ENCODE assay signal across 22 cellular contexts in genomic region chr2:155215037-155215707, GRCh38.
DNase-seq lines count a peak whose midpoint lies in the region; ATAC-seq, FAIRE-seq and TF ChIP-seq lines count a peak whose summit lies in the region.
"Had no signal": no experiment of that assay in that cellular context is flagged by ENCODE, and none has a peak within 500 bp of the region (broad histone marks: within the 10 kb centered on the region; RNA-seq: fewer than 3 reads in every experiment).

No MANE protein-coding gene starts in this region.

- no peaks in the 10 kb centered on the region for H3K27me3 ChIP-seq in liver (ENCODE audit: control insufficient read depth in 4 of 4, insufficient read depth in 4 of 4, low read length in 3 of 4)
- H3K27me3 ChIP-seq in HepG2 (ENCODE audit: control insufficient read depth in 1 of 2, insufficient read depth in 2 of 2, low read length in 2 of 2) = no peaks in the 10 kb centered on the region; a peak in 1 of 5 replicates
- no peaks in the 10 kb centered on the region for H3K27me3 ChIP-seq in PC-3 (ENCODE audit: low read length)
- H3K27me3 ChIP-seq: BLaER1 had no signal

- intact Hi-C loops in HepG2 (cut with micrococcal nuclease; ENCODE audit: unreplicated experiment) (no loop called here), PC-3 (cut with micrococcal nuclease) (no loop called here)

- BruUV-seq in HepG2 (replicated peaks; lab: Mats Ljungman, UMichigan) (no TSS peak), PC-3 (replicated peaks; lab: Mats Ljungman, UMichigan) (no TSS peak)

- CTCF ChIA-PET in HepG2 (lab: Yijun Ruan, JAX; ENCODE audit: low intra/inter-chr PET ratio, low total read pairs) (no interaction called here), PC-3 (lab: Charles Lee) (no interaction called here)

- no peaks in the 10 kb centered on the region for H3F3A ChIP-seq in PC-3 (ENCODE audit: low read length, unreplicated experiment)

- in situ Hi-C loops in HepG2 (cut with HindIII; ENCODE audit: extremely low pct_ligation_motif_present, low pct_unique_long_range_greater_than_20kb) = loop anchor here (25.0 kb wide), 1 partner anchor 778 kb away; no protein-coding TSS in a partner anchor

- H4K20me1 ChIP-seq in HepG2 (ENCODE audit: insufficient read depth, low read length) = no peaks in the 10 kb centered on the region
- H4K20me1 ChIP-seq in PC-3 (ENCODE audit: low read length) = no peaks in the 10 kb centered on the region
- H4K20me1 ChIP-seq: BLaER1 had no signal

- H3K9me3 ChIP-seq in liver (ENCODE audit: control insufficient read depth in 4 of 4, low read length in 3 of 4) (no peaks in the 10 kb centered on the region), HepG2 (ENCODE audit: low read length) (no peaks in the 10 kb centered on the region), PC-3 (ENCODE audit: low read length) (no peaks in the 10 kb centered on the region)
- H3K9me3 ChIP-seq: BLaER1, MG63 had no signal

- H3K4me3 ChIP-seq in liver (ENCODE audit: low read depth in 1 of 3, low read length in 3 of 3) (no peak overlapping the region), HepG2 (replicated peaks in 1 of 3; ENCODE audit: insufficient read depth in 1 of 3, low read depth in 2 of 3, low read length in 3 of 3) (no peak overlapping the region), epithelial cell of proximal tubule (ENCODE audit: low read depth, low read length) (no peak overlapping the region), PC-3 (ENCODE audit: low read length) (no peak overlapping the region)
- H3K4me3 ChIP-seq: BLaER1, MG63 had no signal

- WGBS in liver = 31% methylated on average over 2 of the region's 2 CpGs
- WGBS in HepG2 (ENCODE audit: low lambda C conversion rate) = under 1% methylated on average over 2 of the region's 2 CpGs

- FAIRE-seq in HepG2 (lab: Jason Lieb, UNC) = no peak

- H3K79me2 ChIP-seq in HepG2 (ENCODE audit: insufficient read depth, low read length) (no peaks in the 10 kb centered on the region), PC-3 (ENCODE audit: low read length) (no peaks in the 10 kb centered on the region)

- TF ChIP-seq RAD21 in liver (IDR thresholded peaks at IDR 0.05) (no peak), HepG2 (CRISPR knock-in tag; IDR thresholded peaks at IDR 0.05) (no peak)

- TF ChIP-seq CTCF in liver (IDR thresholded peaks at IDR 0.05; ENCODE audit: low read depth, low read length, missing input control) (no peak), HepG2 (CRISPR knock-in tag; IDR thresholded peaks at IDR 0.05) (no peak), epithelial cell of proximal tubule (conservative IDR thresholded peaks at IDR 0.05; ENCODE audit: low read depth, low read length) (no peak), PC-3 (conservative IDR thresholded peaks at IDR 0.05; ENCODE audit: low read depth, low read length) (no peak)

- ATAC-seq in HepG2 = no peak
- peak; percentile 41 for ATAC-seq in HG03066 (IDR thresholded peaks at IDR 0.05; ENCODE audit: low read depth, unreplicated experiment)
- ATAC-seq in HG03565 (IDR thresholded peaks at IDR 0.05; ENCODE audit: unreplicated experiment) = no peak
- no peak for ATAC-seq in PC-3
- ATAC-seq: HCT116, T-cell had no signal

- no peak for TF ChIP-seq POLR2A in HepG2 (IDR thresholded peaks at IDR 0.05; ENCODE audit: insufficient read depth in 1 of 2, low read depth in 2 of 2, low read length in 2 of 2)

- H3K36me3 ChIP-seq in liver (ENCODE audit: control insufficient read depth in 4 of 4, insufficient read depth in 3 of 4, low read depth in 1 of 4, low read length in 3 of 4) (no peaks in the 10 kb centered on the region), HepG2 (replicated peaks in 1 of 2; ENCODE audit: control insufficient read depth in 1 of 2, insufficient read depth in 2 of 2, low read length in 2 of 2) (no peaks in the 10 kb centered on the region), PC-3 (ENCODE audit: low read depth, low read length) (no peaks in the 10 kb centered on the region)
- H3K36me3 ChIP-seq: BLaER1, MG63 had no signal

- H3K9ac ChIP-seq in liver (ENCODE audit: low read depth in 1 of 2, low read length in 2 of 2) (no peak overlapping the region), HepG2 (ENCODE audit: insufficient read depth, low read depth, low read length) (no peak overlapping the region), PC-3 (ENCODE audit: low read length) (no peak overlapping the region)
- H3K9ac ChIP-seq: BLaER1 had no signal

- no peak for DNase-seq in HepG2 (ENCODE audit: low spot score)
- peak; percentile 26 for DNase-seq in epithelial cell of proximal tubule (ENCODE audit: low read depth)
- DNase-seq in GM19238 (ENCODE audit: insufficient read length, low spot score) = no peak
- DNase-seq in PC-3 = no peak
- DNase-seq in ecto neural progenitor cell (ENCODE audit: low spot score) = no peak
- DNase-seq: CD4-positive, CD25-positive, alpha-beta regulatory T cell; DMS153; IMR-90; KG1; MG63; NCI-H1105 treated with DMSO at 0.1 percent for 48 hours; NCI-H2029; NCI-H2227 treated with DMSO at 0.1 percent for 48 hours; NCI-H526 treated with DMSO at 0.1 percent for 48 hours; RPMI8226; SHP77; T-cell had no signal

- H2AFZ ChIP-seq in HepG2 (ENCODE audit: low read length) = no peak overlapping the region
- H2AFZ ChIP-seq in PC-3 (ENCODE audit: low read length) = no peak overlapping the region

- H3K4me2 ChIP-seq in HepG2 (ENCODE audit: low read depth, low read length) (no peak overlapping the region), PC-3 (ENCODE audit: low read length) (no peak overlapping the region)
- H3K4me2 ChIP-seq: BLaER1 had no signal

- TF ChIP-seq EP300 in HepG2 (IDR thresholded peaks at IDR 0.05; ENCODE audit: low read depth in 2 of 2, low read length in 2 of 2) = no peak
- TF ChIP-seq EP300 in HepG2 (CRISPR knock-in tag; IDR thresholded peaks at IDR 0.05; ENCODE audit: borderline replicate concordance) = no peak

- H3K4me1 ChIP-seq in liver (ENCODE audit: control insufficient read depth in 4 of 4, insufficient read depth in 4 of 4, low read length in 3 of 4) = peaks cover 0 to 4% (median 2%) of the 10 kb centered on the region in 4 donors
- no peaks in the 10 kb centered on the region for H3K4me1 ChIP-seq in HepG2 (ENCODE audit: insufficient read depth, low read length)
- no peaks in the 10 kb centered on the region for H3K4me1 ChIP-seq in PC-3 (ENCODE audit: insufficient read depth, low read length)
- H3K4me1 ChIP-seq: BLaER1 had no signal

- H3K27ac ChIP-seq in liver (ENCODE audit: low read depth in 1 of 2, low read length in 2 of 2) = no peak overlapping the region
- no peak overlapping the region for H3K27ac ChIP-seq in HepG2 (ENCODE audit: extremely low read length, insufficient read depth, low read length)
- H3K27ac ChIP-seq in PC-3 (ENCODE audit: low read length) = no peak overlapping the region
- H3K27ac ChIP-seq: BLaER1 had no signal

- no peaks in the 10 kb centered on the region for H3K9me2 ChIP-seq in PC-3 (replicated peaks; ENCODE audit: low read length)

- POLR2A ChIA-PET in HepG2 (lab: Yijun Ruan, JAX) = no interaction called here
- POLR2A ChIA-PET in PC-3 (lab: Charles Lee; ENCODE audit: unreplicated experiment) = no interaction called here

TF ChIP-seq in liver, 16 proteins besides CTCF, POLR2A, EP300 and RAD21 (continues in another document):
- TF ChIP-seq EGR1 (IDR thresholded peaks at IDR 0.05; ENCODE audit: low read depth in 2 of 2) (no peak), GABPA (IDR thresholded peaks at IDR 0.05 in 1 of 2, conservative IDR thresholded peaks at IDR 0.05 in 1 of 2) (peak in 1 of 2 donors; percentile 32), HNF4G (IDR thresholded peaks at IDR 0.05) (no peak), FOXA2 (IDR thresholded peaks at IDR 0.05) (no peak), FOXA1 (IDR thresholded peaks at IDR 0.05) (no peak)
- TF ChIP-seq, protein P1, sequence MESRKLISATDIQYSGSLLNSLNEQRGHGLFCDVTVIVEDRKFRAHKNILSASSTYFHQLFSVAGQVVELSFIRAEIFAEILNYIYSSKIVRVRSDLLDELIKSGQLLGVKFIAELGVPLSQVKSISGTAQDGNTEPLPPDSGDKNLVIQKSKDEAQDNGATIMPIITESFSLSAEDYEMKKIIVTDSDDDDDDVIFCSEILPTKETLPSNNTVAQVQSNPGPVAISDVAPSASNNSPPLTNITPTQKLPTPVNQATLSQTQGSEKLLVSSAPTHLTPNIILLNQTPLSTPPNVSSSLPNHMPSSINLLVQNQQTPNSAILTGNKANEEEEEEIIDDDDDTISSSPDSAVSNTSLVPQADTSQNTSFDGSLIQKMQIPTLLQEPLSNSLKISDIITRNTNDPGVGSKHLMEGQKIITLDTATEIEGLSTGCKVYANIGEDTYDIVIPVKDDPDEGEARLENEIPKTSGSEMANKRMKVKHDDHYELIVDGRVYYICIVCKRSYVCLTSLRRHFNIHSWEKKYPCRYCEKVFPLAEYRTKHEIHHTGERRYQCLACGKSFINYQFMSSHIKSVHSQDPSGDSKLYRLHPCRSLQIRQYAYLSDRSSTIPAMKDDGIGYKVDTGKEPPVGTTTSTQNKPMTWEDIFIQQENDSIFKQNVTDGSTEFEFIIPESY (IDR thresholded peaks at IDR 0.05) = no peak

TF ChIP-seq in HepG2, 621 proteins besides CTCF, POLR2A, EP300 and RAD21 (continues in another document):
- TF ChIP-seq ZNF7 (CRISPR knock-in tag; IDR thresholded peaks at IDR 0.05) (no peak), KDM3A (CRISPR knock-in tag; IDR thresholded peaks at IDR 0.05; ENCODE audit: low read depth) (no peak), ZBTB7B (CRISPR knock-in tag; IDR thresholded peaks at IDR 0.05) (no peak)
